Comparison of ENCODE assay signal across 8 cellular contexts in the genomic region with DNA sequence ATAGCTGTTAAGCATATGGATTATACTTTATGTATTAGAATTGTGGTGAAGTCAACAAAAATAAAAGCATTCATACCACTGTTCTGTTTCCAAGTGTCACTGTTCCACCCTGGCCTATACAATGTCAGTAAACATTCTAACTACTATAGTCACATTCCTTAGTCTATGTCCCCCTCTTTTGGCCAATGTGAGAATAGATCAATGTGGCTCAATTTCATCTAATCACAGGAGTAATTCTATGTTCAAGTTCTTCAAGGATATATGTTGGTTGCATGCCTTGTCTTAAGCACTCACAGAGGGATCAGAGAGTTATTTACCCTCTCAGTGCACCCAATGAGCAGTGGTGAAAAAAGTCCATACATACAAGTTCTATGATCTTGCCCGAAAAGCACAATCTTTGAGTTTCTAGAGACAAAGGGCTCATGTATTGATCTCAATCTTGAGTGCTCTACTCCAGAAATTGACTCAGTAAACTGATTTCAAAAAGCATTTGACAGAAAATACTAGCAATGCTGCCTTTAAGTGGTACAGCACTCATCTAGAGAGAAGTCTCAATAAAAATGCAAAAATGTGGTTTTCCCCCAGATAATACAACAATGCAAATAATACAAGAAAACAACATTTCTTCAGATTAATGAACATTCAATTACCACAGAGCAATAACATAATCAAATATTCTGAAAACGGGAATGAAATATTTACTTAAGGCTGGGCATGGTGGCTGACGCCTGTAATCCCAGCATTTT. TPM values are rescaled to one million over a fixed set of nuclear protein-coding genes. Genes with fewer than 3 reads are reported as not detected.
A peak's percentile ranks its signal among the peaks of the same experiment; 100 is the strongest.
DNase-seq lines count a peak whose midpoint lies in the region; ATAC-seq, FAIRE-seq and TF ChIP-seq lines count a peak whose summit lies in the region.

No MANE protein-coding gene starts in this region.

- BruUV-seq in Panc1 (replicated peaks; lab: Mats Ljungman, UMichigan): no TSS peak

- FAIRE-seq in D721Med (lab: Jason Lieb, UNC): peak; percentile 72

- no peaks in the 10 kb centered on the region for H3K4me1 ChIP-seq in Panc1 (ENCODE audit: control insufficient read depth, insufficient read depth, low read length)
- peaks cover 9% of the 10 kb centered on the region for H3K4me1 ChIP-seq in osteoblast (ENCODE audit: insufficient read depth, low read length)

- no peaks in the 10 kb centered on the region for H4K20me1 ChIP-seq in osteoblast (ENCODE audit: insufficient read depth, low read length)

- TF ChIP-seq CTCF in D721Med (IDR thresholded peaks at IDR 0.05; ENCODE audit: insufficient read depth, missing control alignments): peak; percentile 87
- peak; percentile 39; the same call in 1 of the 2 replicates for TF ChIP-seq CTCF in Panc1 (IDR thresholded peaks at IDR 0.05)
- TF ChIP-seq CTCF in epithelial cell of proximal tubule (conservative IDR thresholded peaks at IDR 0.05; ENCODE audit: low read depth, low read length): peak; percentile 59
- peak; percentile 56 for TF ChIP-seq CTCF in osteoblast (IDR thresholded peaks at IDR 0.05; ENCODE audit: extremely low read depth, low read depth, low read length)

- H3K27ac ChIP-seq in Panc1 (ENCODE audit: low read length) (no peak overlapping the region), osteoblast (ENCODE audit: low read depth, low read length) (no peak overlapping the region)

- no peak overlapping the region for H2AFZ ChIP-seq in osteoblast (ENCODE audit: low read length)

- ATAC-seq in GM19023 (IDR thresholded peaks at IDR 0.05; ENCODE audit: unreplicated experiment): peak; percentile 73
- ATAC-seq in HG03196 (IDR thresholded peaks at IDR 0.05; ENCODE audit: unreplicated experiment): peak; percentile 60
- ATAC-seq in Panc1: peak; percentile 77

- no peak overlapping the region for H3K4me2 ChIP-seq in osteoblast (ENCODE audit: insufficient read depth, low read length)

- DNase-seq in D721Med (ENCODE audit: insufficient read length, low spot score) (no peak), Panc1 (ENCODE audit: low read depth, low spot score) (peak; percentile 8), epithelial cell of proximal tubule (ENCODE audit: low read depth) (peak; percentile 10), osteoblast (ENCODE audit: insufficient read length, low spot score, missing footprints) (no peak), hypothalamus (lab: John Stamatoyannopoulos, UW) (no peak), NCI-H510A treated with DMSO at 0.1 percent for 48 hours (lab: John Stamatoyannopoulos, UW) (no peak)

- H3K4me3 ChIP-seq in Panc1 (ENCODE audit: low read depth in 2 of 2, low read length in 2 of 2) (no peak overlapping the region), epithelial cell of proximal tubule (ENCODE audit: low read depth, low read length) (no peak overlapping the region), osteoblast (ENCODE audit: insufficient read depth, low read length) (no peak overlapping the region)

- H3K9me3 ChIP-seq in Panc1 (ENCODE audit: control insufficient read depth, insufficient read depth, low read depth, low read length) (no peaks in the 10 kb centered on the region), osteoblast (ENCODE audit: low read depth, low read length) (no peaks in the 10 kb centered on the region)

- intact Hi-C loops in Panc1 (cut with micrococcal nuclease; ENCODE audit: unreplicated experiment): loop anchor here (5.0 kb wide), 1 partner anchor 521 kb away; no protein-coding TSS in a partner anchor

- in situ Hi-C loops in Panc1 (cut with HindIII; ENCODE audit: low pct_unique_long_range_greater_than_20kb, low sequenced_read_pairs): no loop called here

- CTCF ChIA-PET in Panc1 (lab: Charles Lee): no interaction called here

- no peaks in the 10 kb centered on the region for H3K36me3 ChIP-seq in Panc1 (ENCODE audit: control insufficient read depth, insufficient read depth, low read length)
- H3K36me3 ChIP-seq in osteoblast (ENCODE audit: insufficient read depth, low read length): no peaks in the 10 kb centered on the region

- no peaks in the 10 kb centered on the region for H3K79me2 ChIP-seq in osteoblast (ENCODE audit: insufficient read depth, low read length)

- POLR2A ChIA-PET in Panc1 (lab: Charles Lee): no interaction called here

- H3K27me3 ChIP-seq in Panc1 (ENCODE audit: control insufficient read depth, insufficient read depth, low read length) (no peaks in the 10 kb centered on the region), osteoblast (ENCODE audit: insufficient read depth, low read length) (no peaks in the 10 kb centered on the region)

RNA-seq across cellular contexts. Expression of gene SMLR1, which starts 16.5 kb away (rescaled TPM):
- 0.08 TPM for total RNA-seq in Panc1 (2021; ENCODE audit: unreplicated experiment)
- not detected for polyA plus RNA-seq in Panc1 (2012; ENCODE audit: insufficient read length)
- total RNA-seq in epithelial cell of proximal tubule: not detected in 2 replicates
- total RNA-seq in osteoblast: not detected in 2 replicates

Comparison
In these comparisons a context has a peak if more than half of its experiments do, and no peak if none do; other contexts are left out.
1. DNase-seq: peak in Panc1 (single experiment) and epithelial cell of proximal tubule (single experiment); none in D721Med (single experiment), osteoblast (single experiment), hypothalamus (0 of 51) and NCI-H510A treated with DMSO at 0.1 percent for 48 hours (single experiment).
2. Peak in every context shown above with its lines, with median percentiles within 50 percentile points of each other: CTCF ChIP-seq and ATAC-seq.